ENCODE assay signal across 11 cellular contexts in the genomic region with DNA sequence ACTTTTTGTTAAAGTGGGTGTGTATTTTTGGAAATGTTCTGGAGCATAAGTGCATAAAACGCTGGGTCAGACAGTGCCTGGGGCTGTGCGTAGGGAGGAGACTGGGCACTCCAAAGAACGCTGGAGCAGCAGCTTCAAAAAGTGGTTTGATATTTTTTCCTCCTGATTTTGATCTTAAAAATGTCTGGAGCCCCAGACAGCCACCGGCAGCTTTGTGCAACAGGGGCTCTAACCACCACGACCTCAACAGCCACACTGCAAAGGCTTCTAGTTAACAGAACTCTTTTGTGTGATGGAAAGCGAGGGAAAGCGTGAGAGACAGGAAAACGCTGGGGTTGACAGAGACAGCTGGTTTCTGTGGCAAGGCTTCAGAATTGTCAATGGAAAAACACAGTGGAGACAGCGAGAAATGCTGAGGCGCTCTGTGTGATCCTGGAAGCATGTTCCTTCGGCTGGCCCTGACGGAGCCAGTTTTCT.
A peak's percentile ranks its signal among the peaks of the same experiment; 100 is the strongest.
DNase-seq lines count a peak whose midpoint lies in the region; ATAC-seq lines count a peak whose summit lies in the region.
"Had no signal": no experiment of that assay in that cellular context is flagged by ENCODE, and none has a peak within 500 bp of the region (broad histone marks: within the 10 kb centered on the region; RNA-seq: fewer than 3 reads in every experiment).

No MANE protein-coding gene starts in this region.

- DNase-seq in SJCRH30 (peak; percentile 93 to 99), NCI-H2227 treated with DMSO at 0.1 percent for 48 hours (lab: John Stamatoyannopoulos, UW) (no peak)
- DNase-seq: activated CD4-positive, CD25-positive, alpha-beta regulatory T cell treated with anti-CD3 and anti-CD28 coated beads, Interleukin-2, amount 50 U/mL, for 72 hours; MG63; NCI-H2081; NCI-H526 had no signal

- WGBS in esophagus, 2 donors, result 19 to 38% methylated on average over 12 of the region's 12 CpGs
- WGBS in mesodermal cell (ENCODE audit: insufficient coverage in 2 of 2), 2 experiments, result 88 to 92% methylated on average over 10 to 11 of the region's 12 CpGs

- H3K4me3 ChIP-seq in SJCRH30 (peak overlapping the region; percentile 30), esophagus (ENCODE audit: low read depth in 1 of 2, low read length in 2 of 2) (no peak overlapping the region), mesodermal cell (ENCODE audit: extremely low read depth, insufficient read depth, low read length, poor library complexity, severe bottlenecking) (no peak overlapping the region)
- H3K4me3 ChIP-seq: MG63 had no signal

- H3K9me3 ChIP-seq in SJCRH30 (replicated peaks) (peaks cover 5% of the 10 kb centered on the region), esophagus (ENCODE audit: control insufficient read depth in 2 of 2, insufficient read depth in 1 of 2, low read depth in 1 of 2, low read length in 1 of 2) (no peaks in the 10 kb centered on the region), mesodermal cell (ENCODE audit: control insufficient read depth, low read length) (no peaks in the 10 kb centered on the region)
- H3K9me3 ChIP-seq: MG63 had no signal

- H3K36me3 ChIP-seq in SJCRH30 (no peaks in the 10 kb centered on the region; the same call in 1 of the 2 replicates), esophagus (ENCODE audit: control insufficient read depth in 2 of 2, insufficient read depth in 2 of 2, low read length in 1 of 2) (no peaks in the 10 kb centered on the region), mesodermal cell (ENCODE audit: control insufficient read depth, insufficient read depth, low read length) (no peaks in the 10 kb centered on the region)
- H3K36me3 ChIP-seq: MG63 had no signal

- H3K4me1 ChIP-seq in SJCRH30 (peaks cover 15% of the 10 kb centered on the region), esophagus (ENCODE audit: control insufficient read depth in 2 of 2, insufficient read depth in 2 of 2, low read length in 1 of 2) (peaks cover 0 to 10% of the 10 kb centered on the region in 2 donors), mesodermal cell (ENCODE audit: control insufficient read depth, insufficient read depth, low read length, poor library complexity, severe bottlenecking) (no peaks in the 10 kb centered on the region)

- H3K27ac ChIP-seq in SJCRH30 (peak overlapping the region; percentile 97), esophagus (ENCODE audit: low read depth in 2 of 2, low read length in 1 of 2) (peak overlapping the region; percentile 64 to 69), mesodermal cell (ENCODE audit: low read depth, low read length, severe bottlenecking) (peak overlapping the region; percentile 24), temporal lobe (ENCODE audit: low read depth, low read length) (peak overlapping the region; percentile 19)

- H3K27me3 ChIP-seq in SJCRH30 (no peaks in the 10 kb centered on the region), esophagus (ENCODE audit: control insufficient read depth in 1 of 2, insufficient read depth in 2 of 2, low read length in 2 of 2) (no peaks in the 10 kb centered on the region)
- H3K27me3 ChIP-seq: MG63 had no signal

- ATAC-seq in HG03378 (IDR thresholded peaks at IDR 0.05; ENCODE audit: unreplicated experiment), result no peak
- ATAC-seq in HG03457 (IDR thresholded peaks at IDR 0.05; ENCODE audit: unreplicated experiment), result no peak

Comparison
In these comparisons a context has a peak if more than half of its experiments do, and no peak if none do; other contexts are left out.
1. H3K27ac ChIP-seq: peak in every context shown above with its lines; median percentile 97 in SJCRH30; 66 in esophagus; 24 in mesodermal cell; 19 in temporal lobe.